Comparison of ENCODE assay signal across 7 cellular contexts in genomic region chr6:151324079-151324825, GRCh38.
DNase-seq lines count a peak whose midpoint lies in the region; ATAC-seq and FAIRE-seq lines count a peak whose summit lies in the region.

No MANE protein-coding gene starts in this region.

- DNase-seq in GM18507 (ENCODE audit: extremely low spot score, insufficient read length, low read depth) (peak; percentile 54), NCI-H748 (lab: John Stamatoyannopoulos, UW; ENCODE audit: unreplicated experiment) (peak; percentile 85), dermis microvascular lymphatic vessel endothelial cell (ENCODE audit: low read depth in 2 of 2) (peak; percentile 90 to 93), lung microvascular endothelial cell (ENCODE audit: low read depth in 2 of 2) (peak; percentile 94 to 96)
- peak; percentile 71 to 81 for DNase-seq in activated CD4-positive, alpha-beta T cell treated with anti-CD3 and anti-CD28 coated beads, Interleukin-2, amount 50 U/mL, for 48 hours
- DNase-seq in stimulated activated CD4-positive, alpha-beta T cell treated with anti-CD3 and anti-CD28 coated beads, TNF-alpha, amount 100 ng/mL, for 4 hours (ENCODE audit: low read depth in 3 of 3): peak; percentile 33 to 43 (median 43)

- ATAC-seq in HG03457 (IDR thresholded peaks at IDR 0.05; ENCODE audit: unreplicated experiment): peak; percentile 54

- FAIRE-seq in GM18507 (lab: Jason Lieb, UNC): peak; percentile 80

Comparison
In these comparisons a context has a peak if more than half of its experiments do, and no peak if none do; other contexts are left out.
1. Peak in every context shown above with its lines: DNase-seq and ATAC-seq.
2. DNase-seq: peak in every context shown above with its lines; median percentile 95 in lung microvascular endothelial cell; 92 in dermis microvascular lymphatic vessel endothelial cell; 85 in NCI-H748; 76 in activated CD4-positive, alpha-beta T cell treated with anti-CD3 and anti-CD28 coated beads, Interleukin-2, amount 50 U/mL, for 48 hours; 54 in GM18507; 43 in stimulated activated CD4-positive, alpha-beta T cell treated with anti-CD3 and anti-CD28 coated beads, TNF-alpha, amount 100 ng/mL, for 4 hours.